Comparison of ENCODE assay signal across 8 cellular contexts in genomic region chr1:180231506-180232420, GRCh38. TPM values are rescaled to one million over a fixed set of nuclear protein-coding genes. Genes with fewer than 3 reads are reported as not detected.
A peak's percentile ranks its signal among the peaks of the same experiment; 100 is the strongest.
DNase-seq lines count a peak whose midpoint lies in the region; ATAC-seq and TF ChIP-seq lines count a peak whose summit lies in the region.

No MANE protein-coding gene starts in this region.

- CTCF ChIA-PET in BJ (lab: Yijun Ruan, JAX): interaction anchor here (0.8 to 2.2 kb wide), 5 partner anchors 16 to 251 kb away, joined by 3 to 8 read pairs (median 3); no protein-coding TSS in a partner anchor
- CTCF ChIA-PET in OCI-LY7 (lab: Charles Lee; ENCODE audit: unreplicated experiment): no interaction called here

- H3K79me2 ChIP-seq in GM23248 (ENCODE audit: insufficient read depth) (no peaks in the 10 kb centered on the region), OCI-LY7 (ENCODE audit: insufficient read depth, low read depth, low read length) (no peaks in the 10 kb centered on the region)

- POLR2A ChIA-PET in BJ (lab: Charles Lee) (interaction anchor here (0.6 kb wide), 1 partner anchor 880 kb away, joined by 3 read pairs; no protein-coding TSS in a partner anchor), OCI-LY7 (lab: Charles Lee) (no interaction called here)

- no peaks in the 10 kb centered on the region for H4K20me1 ChIP-seq in GM23248 (ENCODE audit: insufficient read depth)
- no peaks in the 10 kb centered on the region for H4K20me1 ChIP-seq in OCI-LY7 (ENCODE audit: insufficient read depth, low read length)

- no peaks in the 10 kb centered on the region for H3K9me3 ChIP-seq in GM23248 (ENCODE audit: low read depth)
- no peaks in the 10 kb centered on the region for H3K9me3 ChIP-seq in OCI-LY7 (ENCODE audit: low read length)
- H3K9me3 ChIP-seq in muscle layer of duodenum (ENCODE audit: control insufficient read depth in 1 of 2, low read length in 2 of 2): peaks cover 0 to 3% of the 10 kb centered on the region in 2 donors

- H3K4me1 ChIP-seq in GM23248 (ENCODE audit: insufficient read depth): no peaks in the 10 kb centered on the region
- peaks cover 7% of the 10 kb centered on the region for H3K4me1 ChIP-seq in OCI-LY7 (ENCODE audit: insufficient read depth, low read length, poor library complexity, severe bottlenecking)
- peaks cover 5 to 64% of the 10 kb centered on the region in 2 donors for H3K4me1 ChIP-seq in muscle layer of duodenum (ENCODE audit: control insufficient read depth in 1 of 2, insufficient read depth in 2 of 2, low read length in 2 of 2)

- H2AFZ ChIP-seq in GM23248 (peak overlapping the region; percentile 69), OCI-LY7 (ENCODE audit: low read length) (no peak overlapping the region)

- no peak overlapping the region for H3K27ac Mint-ChIP-seq in chondrocyte (ENCODE audit: unreplicated experiment)

- 0 out of 2 replicates have a peak, but pooled peaks cover 9% of the 10 kb centered on the region for H3F3A ChIP-seq in GM23248 (ENCODE audit: insufficient read depth)

- H3K4me3 ChIP-seq in BJ (ENCODE audit: low read depth, low read length) (peak overlapping the region; percentile 49), GM23248 (peak overlapping the region; percentile 63), OCI-LY7 (ENCODE audit: low read depth, low read length, poor library complexity, severe bottlenecking) (peak overlapping the region; percentile 65), muscle layer of duodenum (ENCODE audit: low read depth in 1 of 2, low read length in 2 of 2) (peak overlapping the region; percentile 18 to 77)

- BruUV-seq in OCI-LY7 (replicated peaks; lab: Mats Ljungman, UMichigan): no TSS peak

- ATAC-seq in HG02973 (IDR thresholded peaks at IDR 0.05; ENCODE audit: unreplicated experiment): no peak

- peak overlapping the region; percentile 72 for H3K4me3 Mint-ChIP-seq in chondrocyte (ENCODE audit: unreplicated experiment)

- H3K27me3 ChIP-seq in BJ (ENCODE audit: control insufficient read depth, insufficient read depth, low read length) (peaks cover 57% of the 10 kb centered on the region), GM23248 (replicated peaks; ENCODE audit: insufficient read depth) (peaks cover 90% of the 10 kb centered on the region), muscle layer of duodenum (ENCODE audit: low read depth, low read length) (peaks cover 74% of the 10 kb centered on the region)

- H3K9me2 ChIP-seq in GM23248 (ENCODE audit: insufficient read depth) (no peaks in the 10 kb centered on the region), OCI-LY7 (ENCODE audit: insufficient read depth, low read length) (no peaks in the 10 kb centered on the region)

- H3K36me3 ChIP-seq in BJ (ENCODE audit: control insufficient read depth, insufficient read depth, low read length) (no peaks in the 10 kb centered on the region), GM23248 (ENCODE audit: low read depth) (no peaks in the 10 kb centered on the region), OCI-LY7 (ENCODE audit: insufficient read depth, low read length) (no peaks in the 10 kb centered on the region), muscle layer of duodenum (ENCODE audit: control insufficient read depth in 1 of 2, insufficient read depth in 2 of 2, low read length in 2 of 2) (no peaks in the 10 kb centered on the region)

- peaks cover 24% of the 10 kb centered on the region for H3K4me1 Mint-ChIP-seq in chondrocyte (ENCODE audit: low read depth)

- no peaks in the 10 kb centered on the region for H3K9me3 Mint-ChIP-seq in chondrocyte (ENCODE audit: low read depth)

- H3K27ac ChIP-seq in GM23248 (no peak overlapping the region), OCI-LY7 (ENCODE audit: low read depth, low read length, poor library complexity, severe bottlenecking) (no peak overlapping the region), muscle layer of duodenum (ENCODE audit: low read length) (no peak overlapping the region)

- in situ Hi-C loops in GM23248 (cut with MboI): no loop called here

- 6 to 7% methylated on average over 52 to 54 of the region's 54 CpGs for WGBS in GM23248 (ENCODE audit: low coverage in 1 of 2, low lambda C conversion rate in 2 of 2, missing lambda C conversion rate in 2 of 2), 2 experiments

- intact Hi-C loops in OCI-LY7 (cut with micrococcal nuclease; ENCODE audit: unreplicated experiment): no loop called here

- H3K4me2 ChIP-seq in GM23248 (ENCODE audit: unreplicated experiment) (peak overlapping the region; percentile 80), OCI-LY7 (ENCODE audit: low read length) (peak overlapping the region; percentile 85)

- DNase-seq in BJ (ENCODE audit: low read depth): no peak
- DNase-seq in GM23248: peak; percentile 55
- peak; percentile 19 for DNase-seq in OCI-LY7 (ENCODE audit: low spot score)
- DNase-seq in chondrocyte (ENCODE audit: low spot score): no peak
- DNase-seq in NCI-H2029 treated with DMSO at 0.1 percent for 48 hours (lab: John Stamatoyannopoulos, UW): no peak
- DNase-seq in mesenteric fat pad (ENCODE audit: low spot score): no peak

- TF ChIP-seq CTCF in BJ (IDR thresholded peaks at IDR 0.05; ENCODE audit: insufficient read depth, low read depth, low read length): 0 out of 2 replicates have a peak, but pooled peaks have one; percentile 5
- TF ChIP-seq CTCF in OCI-LY7 (conservative IDR thresholded peaks at IDR 0.05; ENCODE audit: low read length): peak; percentile 32; the same call in 1 of the 2 replicates
- TF ChIP-seq CTCF in chondrocyte (IDR thresholded peaks at IDR 0.05): peak; percentile 25

- H3K9ac ChIP-seq in GM23248: no peak overlapping the region

- no peaks in the 10 kb centered on the region for H3K36me3 Mint-ChIP-seq in chondrocyte (ENCODE audit: low read depth)

- peaks cover 64% of the 10 kb centered on the region for H3K27me3 Mint-ChIP-seq in chondrocyte (ENCODE audit: low read depth)

RNA-seq across cellular contexts. Expression of gene LHX4, which starts 1.7 kb away (rescaled TPM):
- polyA plus RNA-seq in BJ (2011; rRNA removed) (0.06 and 0.11 TPM in 2 replicates), GM23248 (2016; fragmentation: Nextera tagmentation; extraction: Ambion mirVana) (0.28 and 0.30 TPM in 2 replicates)
- 0.05 and 0.15 TPM in 2 replicates for polyA minus RNA-seq in BJ (2011; rRNA and poly(A)+ RNA removed)
- total RNA-seq in GM23248 (2014; rRNA removed; shearing (Covaris generic)): not detected in 2 replicates
- total RNA-seq in OCI-LY7 (2014; rRNA removed; shearing (Covaris generic)): not detected in 2 replicates
- total RNA-seq in OCI-LY7 (2022) (0.06 TPM in 1 of 2 replicates, not detected in the other), chondrocyte (0.12 to 0.53 TPM (median 0.13 TPM) in 3 replicates), mesenteric fat pad (0.06 TPM)

Comparison
In these comparisons a context has a peak if more than half of its experiments do, and no peak if none do; other contexts are left out.
1. DNase-seq: peak in GM23248 (single experiment) and OCI-LY7 (single experiment); none in BJ (single experiment), chondrocyte (single experiment), NCI-H2029 treated with DMSO at 0.1 percent for 48 hours (single experiment) and mesenteric fat pad (single experiment).
2. Peak in every context shown above with its lines, with median percentiles within 50 percentile points of each other: H3K4me3 ChIP-seq and CTCF ChIP-seq.